In the genomic region with DNA sequence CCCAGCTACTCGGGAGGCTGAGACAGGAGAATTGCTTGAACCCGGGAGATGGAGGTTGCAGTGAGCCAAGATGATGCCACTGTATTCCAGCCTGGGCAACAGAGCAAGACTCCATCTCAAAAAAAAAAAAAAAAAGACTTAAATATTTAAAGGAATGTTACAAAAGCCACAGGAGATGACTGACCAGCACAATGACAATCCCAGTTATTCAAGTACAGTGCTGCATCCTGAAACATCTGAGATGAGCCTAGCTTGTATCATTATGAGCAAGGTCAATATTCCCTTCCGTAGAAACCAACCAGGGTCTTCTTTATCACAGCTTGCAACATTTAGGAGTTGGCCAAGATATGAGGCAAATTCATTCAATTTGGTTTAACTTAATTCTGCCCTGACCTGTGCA, we compare ENCODE assay signal across 6 cellular contexts.
"Had no signal": no experiment of that assay in that cellular context is flagged by ENCODE, and none has a peak within 500 bp of the region (broad histone marks: within the 10 kb centered on the region; RNA-seq: fewer than 3 reads in every experiment).

No MANE protein-coding gene starts in this region.

- H3K4me1 ChIP-seq: HAP-1 had no signal

- H3K4me3 ChIP-seq: HAP-1 had no signal

- ATAC-seq: HCT116 had no signal

- H3K36me3 ChIP-seq: HAP-1 had no signal

- H3K9me3 ChIP-seq: HAP-1 had no signal

- DNase-seq: GOT3, H7, HFFc6, KBM-7 had no signal
